In the genomic region with DNA sequence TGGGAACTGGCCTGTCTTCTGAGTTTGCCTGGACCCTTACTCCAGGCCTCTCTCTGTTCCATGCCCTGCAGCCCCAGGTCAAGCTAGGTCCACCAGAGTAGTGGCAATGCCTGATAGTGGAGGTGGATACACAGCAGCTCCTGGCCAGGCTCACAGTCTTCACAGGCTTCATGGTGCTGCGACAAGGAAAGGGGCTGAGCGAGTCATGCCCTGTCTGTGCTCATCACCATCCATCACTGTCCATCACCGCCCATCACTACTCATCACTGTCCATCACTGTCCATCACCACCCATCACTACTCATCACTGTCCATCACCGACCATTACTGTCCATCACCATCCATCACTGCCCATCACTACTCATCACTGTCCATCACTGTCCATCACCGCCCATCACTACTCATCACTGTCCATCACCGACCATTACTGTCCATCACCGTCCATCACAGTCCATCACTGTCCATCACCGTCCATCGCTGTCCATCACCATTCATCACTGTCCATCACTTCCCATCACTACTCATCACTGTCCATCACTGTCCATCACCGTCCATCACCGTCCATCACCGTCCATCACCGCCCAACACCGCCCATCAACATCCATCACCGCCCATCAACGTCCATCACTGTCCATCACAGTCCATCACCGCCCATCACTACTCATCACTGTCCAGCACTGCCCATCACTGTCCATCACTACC, we compare ENCODE assay signal across 1 cellular context.
TF ChIP-seq lines count a peak whose summit lies in the region.

No MANE protein-coding gene starts in this region.

TF ChIP-seq in H1, 55 proteins besides CTCF, POLR2A, EP300 and RAD21:
- no peak for TF ChIP-seq SIRT6 (IDR thresholded peaks at IDR 0.05; ENCODE audit: low read length)
- TF ChIP-seq ASH2L (IDR thresholded peaks at IDR 0.05; ENCODE audit: low read length): no peak
- TF ChIP-seq CTBP2 (IDR thresholded peaks at IDR 0.05; ENCODE audit: borderline replicate concordance, insufficient read depth, insufficient read length, low read length): no peak
- no peak for TF ChIP-seq RFX5 (IDR thresholded peaks at IDR 0.05; ENCODE audit: borderline replicate concordance, low read depth, low read length)
- TF ChIP-seq E2F6 (IDR thresholded peaks at IDR 0.05): no peak
- TF ChIP-seq, protein P1, sequence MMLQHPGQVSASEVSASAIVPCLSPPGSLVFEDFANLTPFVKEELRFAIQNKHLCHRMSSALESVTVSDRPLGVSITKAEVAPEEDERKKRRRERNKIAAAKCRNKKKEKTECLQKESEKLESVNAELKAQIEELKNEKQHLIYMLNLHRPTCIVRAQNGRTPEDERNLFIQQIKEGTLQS (IDR thresholded peaks at IDR 0.05; ENCODE audit: insufficient read depth, low read depth, low read length): no peak
- no peak for TF ChIP-seq GTF2F1 (IDR thresholded peaks at IDR 0.05; ENCODE audit: borderline replicate concordance, low read depth, low read length)
- no peak for TF ChIP-seq HDAC2 (IDR thresholded peaks at IDR 0.05; ENCODE audit: borderline replicate concordance in 1 of 2, low read depth in 2 of 2, low read length in 2 of 2)
- no peak for TF ChIP-seq SP2 (IDR thresholded peaks at IDR 0.05; ENCODE audit: low read length)
- no peak for TF ChIP-seq TAF1 (IDR thresholded peaks at IDR 0.05; ENCODE audit: low read depth, low read length)
- no peak for TF ChIP-seq CBX8 (IDR thresholded peaks at IDR 0.05; ENCODE audit: borderline replicate concordance, low read depth, low read length)
